Comparison of ENCODE assay signal across 2 cellular contexts in the genomic region with DNA sequence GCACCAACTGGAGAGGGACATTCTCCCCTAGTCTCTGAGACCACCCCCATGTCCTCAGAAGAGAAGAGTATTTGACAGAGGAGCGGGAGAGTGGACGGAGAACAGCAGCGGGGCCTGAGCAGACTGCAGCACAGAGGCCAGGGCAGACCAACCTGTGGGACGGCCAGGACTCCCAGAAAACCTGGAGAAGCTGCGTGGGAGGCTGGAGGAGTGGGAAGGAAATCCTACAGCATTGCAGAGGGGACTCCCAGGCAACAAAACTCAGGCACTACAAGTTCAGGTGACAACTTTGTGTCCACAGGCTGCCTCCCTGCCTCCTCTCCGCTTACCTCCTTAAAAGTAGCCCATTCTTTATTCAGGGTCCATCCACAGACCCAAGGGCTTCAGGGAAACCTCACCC.
TF ChIP-seq lines count a peak whose summit lies in the region.

No MANE protein-coding gene starts in this region.

TF ChIP-seq in A549, 52 proteins besides CTCF, POLR2A, EP300 and RAD21:
- TF ChIP-seq EHF (CRISPR knock-in tag; IDR thresholded peaks at IDR 0.05) (no peak), POLR2AphosphoS2 (conservative IDR thresholded peaks at IDR 0.05; ENCODE audit: low read length) (no peak), HOXB13 (CRISPR knock-in tag; IDR thresholded peaks at IDR 0.05; ENCODE audit: low read depth) (no peak), MAX (IDR thresholded peaks at IDR 0.05) (no peak), PHF8 (IDR thresholded peaks at IDR 0.05; ENCODE audit: borderline replicate concordance, low read depth) (no peak), JUNB (IDR thresholded peaks at IDR 0.05) (no peak)
- TF ChIP-seq, protein P1, sequence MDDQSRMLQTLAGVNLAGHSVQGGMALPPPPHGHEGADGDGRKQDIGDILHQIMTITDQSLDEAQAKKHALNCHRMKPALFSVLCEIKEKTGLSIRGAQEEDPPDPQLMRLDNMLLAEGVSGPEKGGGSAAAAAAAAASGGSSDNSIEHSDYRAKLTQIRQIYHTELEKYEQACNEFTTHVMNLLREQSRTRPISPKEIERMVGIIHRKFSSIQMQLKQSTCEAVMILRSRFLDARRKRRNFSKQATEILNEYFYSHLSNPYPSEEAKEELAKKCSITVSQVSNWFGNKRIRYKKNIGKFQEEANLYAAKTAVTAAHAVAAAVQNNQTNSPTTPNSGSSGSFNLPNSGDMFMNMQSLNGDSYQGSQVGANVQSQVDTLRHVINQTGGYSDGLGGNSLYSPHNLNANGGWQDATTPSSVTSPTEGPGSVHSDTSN (IDR thresholded peaks at IDR 0.05): no peak

TF ChIP-seq in IMR-90, 13 proteins besides CTCF, POLR2A, EP300 and RAD21:
- no peak for TF ChIP-seq CHD1 (IDR thresholded peaks at IDR 0.05; ENCODE audit: low read depth, low read length)
- TF ChIP-seq MAZ (IDR thresholded peaks at IDR 0.05; ENCODE audit: borderline replicate concordance, low read depth, low read length): no peak
- no peak for TF ChIP-seq CEBPB (IDR thresholded peaks at IDR 0.05; ENCODE audit: low read depth, low read length)
- TF ChIP-seq RCOR1 (IDR thresholded peaks at IDR 0.05; ENCODE audit: insufficient replicate concordance, low read length): no peak
- TF ChIP-seq, protein P2, sequence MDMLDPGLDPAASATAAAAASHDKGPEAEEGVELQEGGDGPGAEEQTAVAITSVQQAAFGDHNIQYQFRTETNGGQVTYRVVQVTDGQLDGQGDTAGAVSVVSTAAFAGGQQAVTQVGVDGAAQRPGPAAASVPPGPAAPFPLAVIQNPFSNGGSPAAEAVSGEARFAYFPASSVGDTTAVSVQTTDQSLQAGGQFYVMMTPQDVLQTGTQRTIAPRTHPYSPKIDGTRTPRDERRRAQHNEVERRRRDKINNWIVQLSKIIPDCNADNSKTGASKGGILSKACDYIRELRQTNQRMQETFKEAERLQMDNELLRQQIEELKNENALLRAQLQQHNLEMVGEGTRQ (IDR thresholded peaks at IDR 0.05; ENCODE audit: low read depth, low read length): no peak
- no peak for TF ChIP-seq BHLHE40 (IDR thresholded peaks at IDR 0.05; ENCODE audit: low read depth, low read length)
- no peak for TF ChIP-seq MXI1 (IDR thresholded peaks at IDR 0.05; ENCODE audit: borderline replicate concordance, low read depth, low read length)
- no peak for TF ChIP-seq NFE2L2 (IDR thresholded peaks at IDR 0.05; ENCODE audit: low read depth, low read length)
- TF ChIP-seq RFX5 (IDR thresholded peaks at IDR 0.05; ENCODE audit: low read depth, low read length): no peak
- TF ChIP-seq MAFK (IDR thresholded peaks at IDR 0.05; ENCODE audit: low read depth, low read length): no peak
- TF ChIP-seq SMC3 (IDR thresholded peaks at IDR 0.05; ENCODE audit: low read depth, low read length): no peak
- TF ChIP-seq FOS (IDR thresholded peaks at IDR 0.05; ENCODE audit: low read depth, low read length): no peak
- TF ChIP-seq, protein P3, sequence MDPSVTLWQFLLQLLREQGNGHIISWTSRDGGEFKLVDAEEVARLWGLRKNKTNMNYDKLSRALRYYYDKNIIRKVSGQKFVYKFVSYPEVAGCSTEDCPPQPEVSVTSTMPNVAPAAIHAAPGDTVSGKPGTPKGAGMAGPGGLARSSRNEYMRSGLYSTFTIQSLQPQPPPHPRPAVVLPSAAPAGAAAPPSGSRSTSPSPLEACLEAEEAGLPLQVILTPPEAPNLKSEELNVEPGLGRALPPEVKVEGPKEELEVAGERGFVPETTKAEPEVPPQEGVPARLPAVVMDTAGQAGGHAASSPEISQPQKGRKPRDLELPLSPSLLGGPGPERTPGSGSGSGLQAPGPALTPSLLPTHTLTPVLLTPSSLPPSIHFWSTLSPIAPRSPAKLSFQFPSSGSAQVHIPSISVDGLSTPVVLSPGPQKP (IDR thresholded peaks at IDR 0.05; ENCODE audit: borderline replicate concordance, low read depth, low read length): no peak
TF ChIP-seq in IMR-90: peak in this region for 0.
